Comparison of ENCODE assay signal across 16 cellular contexts in the genomic region with DNA sequence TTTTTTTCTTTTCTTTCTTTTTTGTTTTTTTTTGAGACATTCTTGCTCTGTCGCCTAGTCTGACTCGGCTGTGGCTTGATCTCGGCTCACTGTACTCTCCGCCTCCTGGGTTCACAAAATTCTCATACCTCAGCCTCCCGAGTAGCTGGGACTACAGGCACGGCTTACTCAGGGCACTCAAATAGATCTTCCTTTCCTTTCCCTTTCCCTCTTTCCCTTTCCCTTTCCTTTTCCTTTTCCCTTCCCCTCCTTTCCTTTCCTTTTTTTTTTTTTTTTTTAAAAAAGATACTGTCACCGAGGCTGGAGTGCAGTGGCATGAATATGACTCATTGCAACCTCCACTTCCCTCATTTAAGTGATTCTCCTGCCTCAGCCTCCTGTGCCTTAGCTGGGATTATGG.
DNase-seq lines count a peak whose midpoint lies in the region; ATAC-seq, FAIRE-seq and TF ChIP-seq lines count a peak whose summit lies in the region.
"Had no signal": no experiment of that assay in that cellular context is flagged by ENCODE, and none has a peak within 500 bp of the region (broad histone marks: within the 10 kb centered on the region; RNA-seq: fewer than 3 reads in every experiment).

No MANE protein-coding gene starts in this region.

- no peak overlapping the region for H3K27ac ChIP-seq in astrocyte (ENCODE audit: low read depth, low read length)
- no peak overlapping the region for H3K27ac ChIP-seq in psoas muscle

- H3K9me3 ChIP-seq in astrocyte (ENCODE audit: insufficient read depth, low read depth, low read length) (no peaks in the 10 kb centered on the region), psoas muscle (no peaks in the 10 kb centered on the region)
- H3K9me3 ChIP-seq: BE2C had no signal

- H3K4me2 ChIP-seq in astrocyte (ENCODE audit: low read length) = no peak overlapping the region

- H3K4me1 ChIP-seq in astrocyte (ENCODE audit: insufficient read depth, low read length) (peaks cover 4% of the 10 kb centered on the region), psoas muscle (no peaks in the 10 kb centered on the region)

- H3K4me3 Mint-ChIP-seq in HFFc6 (no peak overlapping the region), astrocyte (ENCODE audit: unreplicated experiment) (peak overlapping the region; percentile 40), osteocyte (ENCODE audit: unreplicated experiment) (no peak overlapping the region)
- no peak overlapping the region for H3K4me3 Mint-ChIP-seq in activated CD8-positive, alpha-beta memory T cell treated with anti-CD3 and anti-CD28 coated beads, Interleukin-2, amount 10 ng/mL, durations not matched to agents 7 days and 5 days
- H3K4me3 Mint-ChIP-seq: CD4-positive, alpha-beta memory T cell had no signal

- H3K27ac Mint-ChIP-seq in HFFc6 = peak overlapping the region; percentile 59
- peak overlapping the region; percentile 92 for H3K27ac Mint-ChIP-seq in astrocyte (ENCODE audit: unreplicated experiment)
- H3K27ac Mint-ChIP-seq in osteocyte (ENCODE audit: unreplicated experiment) = peak overlapping the region; percentile 35
- no peak overlapping the region for H3K27ac Mint-ChIP-seq in activated CD8-positive, alpha-beta memory T cell treated with anti-CD3 and anti-CD28 coated beads, Interleukin-2, amount 10 ng/mL, durations not matched to agents 7 days and 5 days

- H3K4me3 ChIP-seq in astrocyte (ENCODE audit: insufficient read depth, low read depth, low read length) = no peak overlapping the region
- H3K4me3 ChIP-seq in psoas muscle = no peak overlapping the region

- H3K79me2 ChIP-seq in astrocyte (ENCODE audit: insufficient read depth, low read length) = no peaks in the 10 kb centered on the region

- no peak overlapping the region for H2AFZ ChIP-seq in astrocyte (ENCODE audit: low read depth, low read length)

- H3K27me3 ChIP-seq in astrocyte (ENCODE audit: insufficient read depth, low read length) (no peaks in the 10 kb centered on the region), psoas muscle (ENCODE audit: insufficient read depth in 3 of 3, low read length in 2 of 3) (no peaks in the 10 kb centered on the region)
- H3K27me3 ChIP-seq: BE2C had no signal

- FAIRE-seq in astrocyte (lab: Jason Lieb, UNC) = no peak

- TF ChIP-seq CTCF in HFFc6 (IDR thresholded peaks at IDR 0.05) (no peak), astrocyte (IDR thresholded peaks at IDR 0.05; ENCODE audit: insufficient read depth, low read depth, low read length) (no peak), osteocyte (IDR thresholded peaks at IDR 0.05) (no peak), psoas muscle (IDR thresholded peaks at IDR 0.05) (no peak)

- H3K36me3 ChIP-seq in astrocyte (ENCODE audit: insufficient read depth, low read length) = no peaks in the 10 kb centered on the region
- H3K36me3 ChIP-seq in psoas muscle (ENCODE audit: insufficient read depth in 1 of 2, low read depth in 1 of 2) = peaks cover 0 to 3% of the 10 kb centered on the region in 2 donors
- H3K36me3 ChIP-seq: BE2C had no signal

- CTCF ChIA-PET in activated CD8-positive, alpha-beta memory T cell treated with anti-CD3 and anti-CD28 coated beads, Interleukin-2, amount 10 ng/mL, durations not matched to agents 7 days and 5 days (lab: Charles Lee) = no interaction called here

- intact Hi-C loops in psoas muscle (cut with DNase I) = no loop called here

- ATAC-seq in activated CD8-positive, alpha-beta memory T cell treated with anti-CD3 and anti-CD28 coated beads, Interleukin-2, amount 10 ng/mL, durations not matched to agents 7 days and 5 days = no peak
- no peak for ATAC-seq in psoas muscle
- ATAC-seq: Panc1 had no signal

- H3K36me3 Mint-ChIP-seq in HFFc6 (ENCODE audit: low read depth) (peaks cover 4% of the 10 kb centered on the region; the same call in 1 of the 2 replicates), astrocyte (ENCODE audit: low read depth, unreplicated experiment) (no peaks in the 10 kb centered on the region), osteocyte (ENCODE audit: unreplicated experiment) (peaks cover 10% of the 10 kb centered on the region)
- peaks cover 10% of the 10 kb centered on the region for H3K36me3 Mint-ChIP-seq in activated CD8-positive, alpha-beta memory T cell treated with anti-CD3 and anti-CD28 coated beads, Interleukin-2, amount 10 ng/mL, durations not matched to agents 7 days and 5 days

- H3K4me1 Mint-ChIP-seq in HFFc6 (ENCODE audit: low read depth) (peaks cover 43% of the 10 kb centered on the region), astrocyte (ENCODE audit: low read depth, unreplicated experiment) (peaks cover 20% of the 10 kb centered on the region), osteocyte (ENCODE audit: unreplicated experiment) (peaks cover 28% of the 10 kb centered on the region)
- H3K4me1 Mint-ChIP-seq in activated CD8-positive, alpha-beta memory T cell treated with anti-CD3 and anti-CD28 coated beads, Interleukin-2, amount 10 ng/mL, durations not matched to agents 7 days and 5 days = peaks cover 18% of the 10 kb centered on the region

- DNase-seq in EH (ENCODE audit: low read depth) (peak; percentile 8), HFFc6 (no peak), astrocyte (ENCODE audit: low read depth) (no peak), osteocyte (ENCODE audit: extremely low spot score, unreplicated experiment) (no peak), psoas muscle (no peak)
- no peak for DNase-seq in activated CD8-positive, alpha-beta memory T cell treated with anti-CD3 and anti-CD28 coated beads, Interleukin-2, amount 50 U/mL, for 48 hours
- DNase-seq in activated CD8-positive, alpha-beta memory T cell treated with anti-CD3 and anti-CD28 coated beads, Interleukin-2, amount 10 ng/mL, durations not matched to agents 7 days and 5 days = no peak
- DNase-seq: ACHN; BE2C; CD4-positive, alpha-beta memory T cell; Karpas-422; NCI-H1436; NCI-H2081; NCI-H510A treated with DMSO at 0.1 percent for 48 hours; Right ventricle myocardium superior had no signal

- no peaks in the 10 kb centered on the region for H3K9me3 Mint-ChIP-seq in HFFc6
- H3K9me3 Mint-ChIP-seq in astrocyte (ENCODE audit: unreplicated experiment) = no peaks in the 10 kb centered on the region
- peaks cover 4% of the 10 kb centered on the region for H3K9me3 Mint-ChIP-seq in osteocyte (ENCODE audit: unreplicated experiment)
- H3K9me3 Mint-ChIP-seq in activated CD8-positive, alpha-beta memory T cell treated with anti-CD3 and anti-CD28 coated beads, Interleukin-2, amount 10 ng/mL, durations not matched to agents 7 days and 5 days (ENCODE audit: low read depth) = no peaks in the 10 kb centered on the region
- H3K9me3 Mint-ChIP-seq: CD4-positive, alpha-beta memory T cell had no signal

- peaks cover 4% of the 10 kb centered on the region for H3K27me3 Mint-ChIP-seq in HFFc6 (ENCODE audit: insufficient read depth)
- no peaks in the 10 kb centered on the region for H3K27me3 Mint-ChIP-seq in astrocyte (ENCODE audit: low read depth, unreplicated experiment)
- no peaks in the 10 kb centered on the region for H3K27me3 Mint-ChIP-seq in osteocyte (ENCODE audit: unreplicated experiment)
- H3K27me3 Mint-ChIP-seq in activated CD8-positive, alpha-beta memory T cell treated with anti-CD3 and anti-CD28 coated beads, Interleukin-2, amount 10 ng/mL, durations not matched to agents 7 days and 5 days = no peaks in the 10 kb centered on the region
- H3K27me3 Mint-ChIP-seq: CD4-positive, alpha-beta memory T cell had no signal

- 89 to 93% (median 90%) methylated on average over 7 of the region's 7 CpGs for whole genome bisulfite sequencing in psoas muscle, 3 donors

- H3K9ac ChIP-seq in astrocyte (ENCODE audit: low read length) = no peak overlapping the region

- no peaks in the 10 kb centered on the region for H4K20me1 ChIP-seq in astrocyte (ENCODE audit: insufficient read depth, low read length)
